39 cellular contexts compared by ENCODE assay signal in genomic region chr2:227661019-227661726, GRCh38. TPM values are rescaled to one million over a fixed set of nuclear protein-coding genes. Genes with fewer than 3 reads are reported as not detected.
DNase-seq lines count a peak whose midpoint lies in the region; ATAC-seq and TF ChIP-seq lines count a peak whose summit lies in the region.
"Had no signal": no experiment of that assay in that cellular context is flagged by ENCODE, and none has a peak within 500 bp of the region (broad histone marks: within the 10 kb centered on the region; RNA-seq: fewer than 3 reads in every experiment).

No MANE protein-coding gene starts in this region.

- no peak overlapping the region for H3K56ac ChIP-seq in IMR-90 (ENCODE audit: extremely low read depth, insufficient read depth, low read length)

- no peak overlapping the region for H3K4ac ChIP-seq in IMR-90 (ENCODE audit: low read depth, low read length)

- H4K91ac ChIP-seq in IMR-90 (ENCODE audit: insufficient read depth, low read depth, low read length): no peak overlapping the region

- H3K27me3 ChIP-seq in H7 (ENCODE audit: control insufficient read depth, insufficient read depth, low read length) (no peaks in the 10 kb centered on the region), IMR-90 (ENCODE audit: control insufficient read depth, insufficient read depth, low read length) (peaks cover 4% of the 10 kb centered on the region), neuron (ENCODE audit: insufficient read depth, low read length) (no peaks in the 10 kb centered on the region), tibial nerve (no peaks in the 10 kb centered on the region)
- H3K27me3 ChIP-seq: body of pancreas, esophagus muscularis mucosa, foreskin keratinocyte, heart left ventricle, MG63, transverse colon had no signal

- H3K14ac ChIP-seq in IMR-90 (replicated peaks; ENCODE audit: low read depth, low read length): no peak overlapping the region

- no peak overlapping the region for H4K8ac ChIP-seq in IMR-90 (ENCODE audit: low read depth in 2 of 2, low read length in 2 of 2)

- H3K9me3 ChIP-seq in IMR-90 (ENCODE audit: control insufficient read depth, insufficient read depth, low read length) (no peaks in the 10 kb centered on the region), neuron (ENCODE audit: low read length) (no peaks in the 10 kb centered on the region), tibial nerve (no peaks in the 10 kb centered on the region)
- H3K9me3 ChIP-seq: body of pancreas, Caco-2, esophagus muscularis mucosa, heart left ventricle, MG63, neutrophil, transverse colon had no signal

- POLR2A ChIA-PET in IMR-90 (lab: Charles Lee; ENCODE audit: unreplicated experiment): no interaction called here

- no peak overlapping the region for H2BK15ac ChIP-seq in IMR-90 (ENCODE audit: low read depth, low read length)

- TF ChIP-seq POLR2A in IMR-90 (IDR thresholded peaks at IDR 0.05; ENCODE audit: low read depth, low read length) (no peak), tibial nerve (IDR thresholded peaks at IDR 0.05) (no peak)

- H3K9ac ChIP-seq in IMR-90 (ENCODE audit: low read depth, low read length): no peak overlapping the region
- H3K9ac ChIP-seq: GM23248, KMS-11 had no signal

- H3K4me3 ChIP-seq in H7 (ENCODE audit: insufficient read depth, low read depth, low read length) (no peak overlapping the region), IMR-90 (ENCODE audit: insufficient read depth, low read depth, low read length) (no peak overlapping the region), neuron (ENCODE audit: low read length) (no peak overlapping the region), tibial nerve (no peak overlapping the region), foreskin fibroblast (ENCODE audit: low read depth in 1 of 2, low read length in 2 of 2) (no peak overlapping the region)
- H3K4me3 ChIP-seq: body of pancreas, esophagus muscularis mucosa, GM23248, heart left ventricle, MG63, transverse colon had no signal

- H3K23ac ChIP-seq in IMR-90 (ENCODE audit: low read depth, low read length): no peak overlapping the region

- CTCF ChIA-PET in IMR-90 (lab: Yijun Ruan, JAX): no interaction called here

- no peak for TF ChIP-seq RAD21 in IMR-90 (IDR thresholded peaks at IDR 0.05; ENCODE audit: low read length)

- H3K9me1 ChIP-seq in IMR-90 (ENCODE audit: insufficient read depth, low read length): no peaks in the 10 kb centered on the region

- H4K5ac ChIP-seq in IMR-90 (ENCODE audit: low read depth, low read length): no peak overlapping the region

- no peak overlapping the region for H2AK9ac ChIP-seq in IMR-90 (replicated peaks; ENCODE audit: low read depth, low read length, poor library complexity)

- ATAC-seq in IMR-90 (ENCODE audit: low read depth): no peak
- ATAC-seq: activated CD8-positive, alpha-beta T cell treated with anti-CD3 and anti-CD28 coated beads, Interleukin-2, amount 10 ng/mL, durations not matched to agents 7 days and 5 days; body of pancreas; foreskin keratinocyte; left lobe of liver; sciatic nerve had no signal

- WGBS in IMR-90 (ENCODE audit: extremely low coverage in 2 of 2, insufficient read length in 1 of 2), 2 experiments: no CpG with 5 or more reads among the region's 7 CpGs
- WGBS in tibial nerve, 2 donors: 41 to 58% methylated on average over 7 of the region's 7 CpGs

- in situ Hi-C loops in IMR-90 (cut with MboI; ENCODE audit: low sequenced_read_pairs): loop anchor here (10.0 kb wide), 1 partner anchor 224 kb away; no protein-coding TSS in a partner anchor

- intact Hi-C loops in IMR-90 (cut with micrococcal nuclease): no loop called here

- no peak overlapping the region for H3K18ac ChIP-seq in IMR-90 (ENCODE audit: low read depth, low read length)

- H3K4me2 ChIP-seq in IMR-90 (ENCODE audit: low read depth, low read length): no peak overlapping the region
- H3K4me2 ChIP-seq: KMS-11 had no signal

- no peaks in the 10 kb centered on the region for H3K4me1 ChIP-seq in IMR-90 (ENCODE audit: control insufficient read depth, insufficient read depth, low read length)
- H3K4me1 ChIP-seq in neuron (ENCODE audit: insufficient read depth, low read length): peaks cover 6% of the 10 kb centered on the region
- no peaks in the 10 kb centered on the region for H3K4me1 ChIP-seq in tibial nerve
- H3K4me1 ChIP-seq: body of pancreas, Caco-2, esophagus muscularis mucosa, foreskin keratinocyte had no signal

- dilution Hi-C loops in IMR-90 (cut with HindIII; ENCODE audit: low sequenced_read_pairs, unreplicated experiment): no loop called here

- H2BK20ac ChIP-seq in IMR-90 (ENCODE audit: low read depth, low read length): no peak overlapping the region

- H2AFZ ChIP-seq in IMR-90 (replicated peaks; ENCODE audit: low read length, poor library complexity) (peak overlapping the region; percentile 37), neuron (ENCODE audit: low read depth, low read length) (peak overlapping the region; percentile 69)
- H2AFZ ChIP-seq: GM23248 had no signal

- H2BK5ac ChIP-seq in IMR-90 (ENCODE audit: low read depth, low read length, poor library complexity, severe bottlenecking): no peak overlapping the region

- H2AK5ac ChIP-seq in IMR-90 (ENCODE audit: low read depth, low read length): no peak overlapping the region

- peak; percentile 56 for DNase-seq in H7
- DNase-seq in IMR-90: no peak
- DNase-seq in iPS DF 19.7 (ENCODE audit: low read depth, low spot score): peak; percentile 23
- no peak for DNase-seq in tibial nerve (ENCODE audit: low spot score in 2 of 2)
- no peak for DNase-seq in foreskin fibroblast
- DNase-seq in COR-L47 (lab: John Stamatoyannopoulos, UW): no peak
- DNase-seq: activated CD4-positive, alpha-beta T cell treated with anti-CD3 and anti-CD28 coated beads for 4 hours; activated CD8-positive, alpha-beta T cell treated with anti-CD3 and anti-CD28 coated beads, Interleukin-2, amount 10 ng/mL, durations not matched to agents 7 days and 5 days; activated naive CD4-positive, alpha-beta T cell treated with anti-CD3 and anti-CD28 coated beads, Interleukin-2, amount 50 U/mL, for 16 hours; body of pancreas; C1 segment of cervical spinal cord; Caco-2; cerebellar nuclear complex; dermis blood vessel endothelial cell; DMS79; foreskin keratinocyte; GF-D8; GM23248; MG63; NCI-H1105; NCI-H1930; NCI-H226; NCI-H526 treated with DMSO at 0.1 percent for 48 hours; stimulated activated CD4-positive, alpha-beta T cell treated with anti-CD3 and anti-CD28 coated beads, Interleukin-12 subunit alpha, Interleukin-12 subunit beta, amount 100 ng/mL, for 4 hours; stimulated activated CD4-positive, alpha-beta T cell treated with anti-CD3 and anti-CD28 coated beads, Interleukin-2, amount 100 ng/mL, for 48 hours; SW 1271; T-helper 9 cell; transverse colon had no signal

- BruUV-seq in IMR-90 (replicated peaks; lab: Mats Ljungman, UMichigan): no TSS peak

- TF ChIP-seq CTCF in IMR-90 (conservative IDR thresholded peaks at IDR 0.05; ENCODE audit: low read depth, low read length): no peak
- TF ChIP-seq CTCF in tibial nerve (IDR thresholded peaks at IDR 0.05): no peak
- no peak for TF ChIP-seq CTCF in foreskin fibroblast (IDR thresholded peaks at IDR 0.05; ENCODE audit: low read depth, low read length)

- no peak overlapping the region for H3K27ac ChIP-seq in IMR-90 (ENCODE audit: insufficient read depth, low read length)
- no peak overlapping the region for H3K27ac ChIP-seq in tibial nerve
- H3K27ac ChIP-seq: body of pancreas, esophagus muscularis mucosa, foreskin keratinocyte, GM23248, heart left ventricle, KMS-11, neutrophil, transverse colon, VCaP had no signal

- TF ChIP-seq EP300 in tibial nerve (IDR thresholded peaks at IDR 0.05): no peak

- H4K20me1 ChIP-seq in IMR-90 (ENCODE audit: insufficient read depth, low read length): no peaks in the 10 kb centered on the region

- H3K36me3 ChIP-seq in H7 (replicated peaks; ENCODE audit: control insufficient read depth, insufficient read depth, low read length) (no peaks in the 10 kb centered on the region), IMR-90 (ENCODE audit: control insufficient read depth, insufficient read depth, low read length) (no peaks in the 10 kb centered on the region), neuron (ENCODE audit: insufficient read depth, low read length) (no peaks in the 10 kb centered on the region), tibial nerve (no peaks in the 10 kb centered on the region)
- H3K36me3 ChIP-seq: esophagus muscularis mucosa, heart left ventricle, MG63, neutrophil, transverse colon had no signal

- H3K79me1 ChIP-seq in IMR-90 (ENCODE audit: low read depth in 1 of 2, low read length in 2 of 2): no peaks in the 10 kb centered on the region

- H2BK120ac ChIP-seq in IMR-90 (ENCODE audit: low read depth, low read length): no peak overlapping the region

TF ChIP-seq in IMR-90, 13 proteins besides CTCF, POLR2A, EP300 and RAD21 (continues in another document):
- no peak for TF ChIP-seq FOS (IDR thresholded peaks at IDR 0.05; ENCODE audit: low read depth, low read length)

RNA-seq across cellular contexts. Expression of gene SCYGR5, which starts 5.4 kb away (rescaled TPM):
- not detected in 2 replicates for total RNA-seq in H7 (2014; rRNA removed; shearing (Covaris generic))
- total RNA-seq in IMR-90 (2012; rRNA removed): not detected in 2 replicates
- not detected in 2 replicates for polyA plus RNA-seq in IMR-90 (2012; rRNA removed)
- not detected in 2 replicates for polyA plus RNA-seq in IMR-90 (2012; cell fraction: cytosol; rRNA removed)
- polyA plus RNA-seq in IMR-90 (2012; cell fraction: nucleus; rRNA removed; ENCODE audit: low replicate concordance): not detected in 2 replicates
- not detected for total RNA-seq in tibial nerve
- total RNA-seq: activated CD8-positive, alpha-beta T cell treated with anti-CD3 and anti-CD28 coated beads, Interleukin-2, amount 10 ng/mL, durations not matched to agents 7 days and 5 days; activated T-helper 2 cell treated with anti-CD3 and anti-CD28 coated beads, Interferon-gamma antibody, Interleukin-2, Interleukin-4, amounts not matched to agents 10 μg/mL and 5 μg/mL and 100 μg/mL, durations not matched to agents 14 hours and 24 hours and 36 hours; body of pancreas; Caco-2; dermis blood vessel endothelial cell; esophagus muscularis mucosa; foreskin keratinocyte; GM23248; heart left ventricle; left lobe of liver; mesenteric fat pad; posterior vena cava; sciatic nerve; transverse colon had no signal
- polyA plus RNA-seq: foreskin keratinocyte, GM23248, heart left ventricle had no signal

RNA-seq across cellular contexts. Expression of gene SCYGR4, which starts 43.9 kb away (rescaled TPM):
- not detected in 2 replicates for total RNA-seq in H7 (2014; rRNA removed; shearing (Covaris generic))
- total RNA-seq in IMR-90 (2012; rRNA removed) (not detected in 2 replicates), tibial nerve (not detected)
- polyA plus RNA-seq in IMR-90 (2012; rRNA removed): not detected in 2 replicates
- polyA plus RNA-seq in IMR-90 (2012; cell fraction: cytosol; rRNA removed): not detected in 2 replicates
- polyA plus RNA-seq in IMR-90 (2012; cell fraction: nucleus; rRNA removed; ENCODE audit: low replicate concordance): not detected in 2 replicates
- total RNA-seq: activated CD8-positive, alpha-beta T cell treated with anti-CD3 and anti-CD28 coated beads, Interleukin-2, amount 10 ng/mL, durations not matched to agents 7 days and 5 days; activated T-helper 2 cell treated with anti-CD3 and anti-CD28 coated beads, Interferon-gamma antibody, Interleukin-2, Interleukin-4, amounts not matched to agents 10 μg/mL and 5 μg/mL and 100 μg/mL, durations not matched to agents 14 hours and 24 hours and 36 hours; body of pancreas; Caco-2; dermis blood vessel endothelial cell; esophagus muscularis mucosa; foreskin keratinocyte; GM23248; heart left ventricle; left lobe of liver; mesenteric fat pad; posterior vena cava; sciatic nerve; transverse colon had no signal
- polyA plus RNA-seq: foreskin keratinocyte, GM23248, heart left ventricle had no signal

RNA-seq across cellular contexts. Expression of gene SCYGR3, which starts 46.5 kb away (rescaled TPM):
- not detected in 2 replicates for total RNA-seq in H7 (2014; rRNA removed; shearing (Covaris generic))
- total RNA-seq in IMR-90 (2012; rRNA removed) (not detected in 2 replicates), tibial nerve (not detected)
- not detected in 2 replicates for polyA plus RNA-seq in IMR-90 (2012; rRNA removed)
- polyA plus RNA-seq in IMR-90 (2012; cell fraction: cytosol; rRNA removed): not detected in 2 replicates
- not detected in 2 replicates for polyA plus RNA-seq in IMR-90 (2012; cell fraction: nucleus; rRNA removed; ENCODE audit: low replicate concordance)
- total RNA-seq: activated CD8-positive, alpha-beta T cell treated with anti-CD3 and anti-CD28 coated beads, Interleukin-2, amount 10 ng/mL, durations not matched to agents 7 days and 5 days; activated T-helper 2 cell treated with anti-CD3 and anti-CD28 coated beads, Interferon-gamma antibody, Interleukin-2, Interleukin-4, amounts not matched to agents 10 μg/mL and 5 μg/mL and 100 μg/mL, durations not matched to agents 14 hours and 24 hours and 36 hours; body of pancreas; Caco-2; dermis blood vessel endothelial cell; esophagus muscularis mucosa; foreskin keratinocyte; GM23248; heart left ventricle; left lobe of liver; mesenteric fat pad; posterior vena cava; sciatic nerve; transverse colon had no signal
- polyA plus RNA-seq: foreskin keratinocyte, GM23248, heart left ventricle had no signal

RNA-seq across cellular contexts. Expression of gene SLC19A3, which starts 56.7 kb away (rescaled TPM):
- total RNA-seq in H7 (2014; rRNA removed; shearing (Covaris generic)): 1.1 and 1.7 TPM in 2 replicates
- total RNA-seq in IMR-90 (2012; rRNA removed) (under 0.01 TPM in 1 of 2 replicates, not detected in the other), tibial nerve (10 to 100 TPM; 20.4 to 52.1 (median 39.6) TPM)
- not detected in 2 replicates for polyA plus RNA-seq in IMR-90 (2012; rRNA removed)
- not detected in 2 replicates for polyA plus RNA-seq in IMR-90 (2012; cell fraction: cytosol; rRNA removed)
- polyA plus RNA-seq in IMR-90 (2012; cell fraction: nucleus; rRNA removed; ENCODE audit: low replicate concordance): 0.15 TPM in 1 of 2 replicates, not detected in the other
- total RNA-seq: activated CD8-positive, alpha-beta T cell treated with anti-CD3 and anti-CD28 coated beads, Interleukin-2, amount 10 ng/mL, durations not matched to agents 7 days and 5 days; activated T-helper 2 cell treated with anti-CD3 and anti-CD28 coated beads, Interferon-gamma antibody, Interleukin-2, Interleukin-4, amounts not matched to agents 10 μg/mL and 5 μg/mL and 100 μg/mL, durations not matched to agents 14 hours and 24 hours and 36 hours; dermis blood vessel endothelial cell had no signal

Comparison
In these comparisons a context has a peak if more than half of its experiments do, and no peak if none do; other contexts are left out.
1. DNase-seq: peak in H7 (single experiment) and iPS DF 19.7 (single experiment); none in IMR-90 (single experiment), tibial nerve (0 of 2), foreskin fibroblast (0 of 2) and COR-L47 (single experiment).